Comparison of ENCODE assay signal across 8 cellular contexts in genomic region chr11:89342883-89343572, GRCh38.
A peak's percentile ranks its signal among the peaks of the same experiment; 100 is the strongest.
DNase-seq lines count a peak whose midpoint lies in the region; ATAC-seq and TF ChIP-seq lines count a peak whose summit lies in the region.
"Not testable (repeated sequence)": the region's sequence is repeated elsewhere in the genome, so short reads cannot be mapped to it uniquely, and the experiment has no call there.

No MANE protein-coding gene starts in this region.

- ATAC-seq in body of pancreas (peak; percentile 30), left cardiac atrium (peak; percentile 80 to 94), right lobe of liver (peak; percentile 65 to 93 (median 78))

- not testable (repeated sequence) for H4K20me1 ChIP-seq in GM23248 (ENCODE audit: insufficient read depth); fibroblast of lung (ENCODE audit: control insufficient read depth, extremely low read depth, insufficient read depth, low read length); osteoblast (ENCODE audit: insufficient read depth, low read length)

- intact Hi-C loops in body of pancreas (cut with DNase I); left cardiac atrium (cut with DNase I); right lobe of liver (cut with DNase I); uterus (cut with DNase I; ENCODE audit: low total_unique reads): not testable (repeated sequence)

- WGBS in GM23248 (ENCODE audit: low coverage in 1 of 2, low lambda C conversion rate in 2 of 2, missing lambda C conversion rate in 2 of 2), 2 experiments: 6 to 11% methylated on average over 3 of the region's 3 CpGs
- 59 to 76% methylated on average over 3 of the region's 3 CpGs for whole genome bisulfite sequencing in body of pancreas, 2 donors
- WGBS in right lobe of liver (ENCODE audit: insufficient coverage, low coverage, low lambda C conversion rate, missing lambda C conversion rate): 24% methylated on average over 3 of the region's 3 CpGs

- H3K36me3 ChIP-seq in GM23248 (ENCODE audit: low read depth); body of pancreas (replicated peaks in 1 of 2; ENCODE audit: insufficient read depth in 1 of 2, low read depth in 2 of 2); fibroblast of lung (ENCODE audit: control insufficient read depth, insufficient read depth, low read length); right lobe of liver; osteoblast (ENCODE audit: insufficient read depth, low read length); uterus: not testable (repeated sequence)

- H3K27me3 ChIP-seq in GM23248 (replicated peaks; ENCODE audit: insufficient read depth); body of pancreas; fibroblast of lung (ENCODE audit: control insufficient read depth, insufficient read depth, low read length); right lobe of liver; osteoblast (ENCODE audit: insufficient read depth, low read length); uterus: not testable (repeated sequence)

- not testable (repeated sequence) for H3K4me3 ChIP-seq in GM23248; body of pancreas; fibroblast of lung (replicated peaks in 1 of 4; ENCODE audit: control extremely low read depth in 1 of 4, insufficient read depth in 1 of 4, low read depth in 3 of 4, low read length in 4 of 4); right lobe of liver; osteoblast (ENCODE audit: insufficient read depth, low read length); skeletal muscle cell (ENCODE audit: low read depth, low read length); uterus

- H2AFZ ChIP-seq in GM23248 (peak overlapping the region; percentile 72), osteoblast (ENCODE audit: low read length) (peak overlapping the region; percentile 76)
- not testable (repeated sequence) for H2AFZ ChIP-seq in fibroblast of lung (ENCODE audit: low read length)

- TF ChIP-seq POLR2A in body of pancreas (IDR thresholded peaks at IDR 0.05); right lobe of liver (IDR thresholded peaks at IDR 0.05); uterus (IDR thresholded peaks at IDR 0.05): not testable (repeated sequence)

- not testable (repeated sequence) for H3K9ac ChIP-seq in GM23248; fibroblast of lung (ENCODE audit: insufficient read depth, low read length)

- in situ Hi-C loops in GM23248 (cut with MboI): loop anchor here (25.0 kb wide), 1 partner anchor 269 kb away; no protein-coding TSS in a partner anchor

- not testable (repeated sequence) for H3K79me2 ChIP-seq in GM23248 (ENCODE audit: insufficient read depth); fibroblast of lung (ENCODE audit: control insufficient read depth, insufficient read depth, low read length); osteoblast (ENCODE audit: insufficient read depth, low read length)

- H3K4me1 ChIP-seq in GM23248 (ENCODE audit: insufficient read depth) (peaks cover 21% of the 10 kb centered on the region), right lobe of liver (peaks cover 0 to 19% (median 10%) of the 10 kb centered on the region in 4 donors), uterus (peaks cover 0 to 14% of the 10 kb centered on the region in 2 donors)
- H3K4me1 ChIP-seq in body of pancreas; fibroblast of lung (ENCODE audit: control insufficient read depth, extremely low read depth, insufficient read depth, low read length); osteoblast (ENCODE audit: insufficient read depth, low read length): not testable (repeated sequence)

- not testable (repeated sequence) for H3K9me3 ChIP-seq in GM23248 (ENCODE audit: low read depth); body of pancreas; fibroblast of lung (ENCODE audit: control insufficient read depth, insufficient read depth, low read depth, low read length); right lobe of liver; osteoblast (ENCODE audit: low read depth, low read length); uterus

- H3K4me2 ChIP-seq in GM23248 (ENCODE audit: unreplicated experiment): peak overlapping the region; percentile 37
- not testable (repeated sequence) for H3K4me2 ChIP-seq in fibroblast of lung (ENCODE audit: extremely low read depth, insufficient read depth, low read length); osteoblast (ENCODE audit: insufficient read depth, low read length)

- H3K9me2 ChIP-seq in GM23248 (ENCODE audit: insufficient read depth): not testable (repeated sequence)

- TF ChIP-seq CTCF in body of pancreas (IDR thresholded peaks at IDR 0.05); fibroblast of lung (conservative IDR thresholded peaks at IDR 0.05 in 1 of 2, IDR thresholded peaks at IDR 0.05 in 1 of 2; ENCODE audit: low read depth in 1 of 2, low read length in 2 of 2); right lobe of liver (IDR thresholded peaks at IDR 0.05); osteoblast (IDR thresholded peaks at IDR 0.05; ENCODE audit: extremely low read depth, low read depth, low read length); uterus (IDR thresholded peaks at IDR 0.05): not testable (repeated sequence)

- DNase-seq in GM23248 (peak; percentile 12), body of pancreas (peak in 3 of 4 donors; percentile 17 to 57 (median 25)), fibroblast of lung (ENCODE audit: low read depth in 2 of 2) (peak; percentile 46 to 85), left cardiac atrium (peak; percentile 49), right lobe of liver (peak in 1 of 3 donors; percentile 60), skeletal muscle cell (ENCODE audit: low read depth) (peak; percentile 32), uterus (peak; percentile 76 to 93)
- DNase-seq in osteoblast (ENCODE audit: insufficient read length, low spot score, missing footprints): not testable (repeated sequence)

- H3K27ac ChIP-seq in GM23248; body of pancreas; fibroblast of lung (ENCODE audit: insufficient read depth, low read length); osteoblast (ENCODE audit: low read depth, low read length): not testable (repeated sequence)
- H3K27ac ChIP-seq in right lobe of liver (peak overlapping the region in 2 of 3 donors; percentile 45 to 93), uterus (peak overlapping the region; percentile 64 to 74)

- peaks cover 12% of the 10 kb centered on the region for H3F3A ChIP-seq in GM23248 (ENCODE audit: insufficient read depth)

Comparison
In these comparisons a context has a peak if more than half of its experiments do, and no peak if none do; other contexts are left out.
1. ATAC-seq: peak in every context shown above with its lines; median percentile 87 in left cardiac atrium; 78 in right lobe of liver; 30 in body of pancreas.